ENCODE assay signal across 23 cellular contexts in the genomic region with DNA sequence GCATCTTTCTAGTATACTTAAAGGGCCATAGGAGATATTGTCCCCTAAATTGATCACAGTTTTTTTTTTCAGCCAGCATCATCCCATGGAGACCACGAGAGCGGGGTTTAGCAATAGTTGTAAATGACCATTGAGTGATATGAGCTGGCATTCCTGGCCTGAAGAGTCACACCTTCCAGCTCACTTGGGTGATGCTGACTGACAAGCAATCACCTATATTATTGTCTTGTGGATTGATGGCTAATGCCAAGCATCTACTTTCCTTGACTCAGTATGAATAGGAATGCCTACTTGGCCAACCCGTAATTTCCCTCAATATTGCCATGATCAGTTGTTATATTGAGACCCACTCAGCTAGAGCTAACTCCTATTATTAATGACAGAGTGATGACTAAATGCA.
A peak's percentile ranks its signal among the peaks of the same experiment; 100 is the strongest.
DNase-seq lines count a peak whose midpoint lies in the region; ATAC-seq lines count a peak whose summit lies in the region.
"Had no signal": no experiment of that assay in that cellular context is flagged by ENCODE, and none has a peak within 500 bp of the region (broad histone marks: within the 10 kb centered on the region; RNA-seq: fewer than 3 reads in every experiment).

No MANE protein-coding gene starts in this region.

- no peaks in the 10 kb centered on the region for H3K4me1 ChIP-seq in Karpas-422 (ENCODE audit: low read length)
- H3K4me1 ChIP-seq: thyroid gland had no signal

- H2AFZ ChIP-seq in Karpas-422 (ENCODE audit: low read length): no peak overlapping the region

- H3K4me3 ChIP-seq in Karpas-422 (ENCODE audit: low read length): no peak overlapping the region
- H3K4me3 ChIP-seq: dorsolateral prefrontal cortex, GM12878, thyroid gland had no signal

- H3K9ac ChIP-seq in Karpas-422 (ENCODE audit: low read length): no peak overlapping the region

- H3K27ac ChIP-seq in Karpas-422 (ENCODE audit: low read length): no peak overlapping the region
- H3K27ac ChIP-seq: thyroid gland had no signal

- no peaks in the 10 kb centered on the region for H3K79me2 ChIP-seq in Karpas-422 (ENCODE audit: low read length)

- no peak for ATAC-seq in GM21447 (IDR thresholded peaks at IDR 0.05; ENCODE audit: unreplicated experiment)
- ATAC-seq in HG03521 (IDR thresholded peaks at IDR 0.05; ENCODE audit: unreplicated experiment): no peak
- ATAC-seq: GM12878; HepG2; natural killer cell treated with Interleukin-12 subunit alpha and Interleukin-12 subunit beta and Interleukin-15 and Interleukin-18, amount 100 ng/mL, for 72 hours had no signal

- DNase-seq in EL (peak; percentile 49), Karpas-422 (peak; percentile 28), astrocyte of the hippocampus (ENCODE audit: low read depth, low spot score) (peak; percentile 53), kidney tubule cell (ENCODE audit: low spot score) (peak; percentile 81), GDM1 (lab: John Stamatoyannopoulos, UW) (no peak)
- DNase-seq in activated CD8-positive, alpha-beta memory T cell treated with anti-CD3 and anti-CD28 coated beads, Interleukin-2, amount 50 U/mL, for 4 hours: no peak
- DNase-seq: activated CD4-positive, alpha-beta T cell treated with anti-CD3 and anti-CD28 coated beads, Interleukin-2, amount 50 U/mL, for 1 hour; activated effector memory CD4-positive, alpha-beta T cell treated with Interleukin-2 at 50 U/mL for 16 hours; CD4-positive, CD25-positive, alpha-beta regulatory T cell; central memory CD4-positive, alpha-beta T cell; dorsolateral prefrontal cortex; erythroblast; GOT3; NCI-H1436 treated with DMSO at 0.1 percent for 48 hours; SHP77 treated with DMSO at 0.1 percent for 48 hours; stimulated activated naive CD4-positive, alpha-beta T cell; T-helper 1 cell; thyroid gland had no signal

- H3K4me2 ChIP-seq in Karpas-422 (ENCODE audit: low read depth, low read length, poor library complexity, severe bottlenecking): no peak overlapping the region

- H3K9me2 ChIP-seq in Karpas-422 (replicated peaks; ENCODE audit: insufficient read depth, low read length): no peaks in the 10 kb centered on the region

- no peaks in the 10 kb centered on the region for H3K27me3 ChIP-seq in Karpas-422 (ENCODE audit: low read length)
- H3K27me3 ChIP-seq: dorsolateral prefrontal cortex, thyroid gland had no signal

- H4K20me1 ChIP-seq in Karpas-422 (ENCODE audit: insufficient read depth, low read depth, low read length): no peaks in the 10 kb centered on the region

- no peaks in the 10 kb centered on the region for H3K36me3 ChIP-seq in Karpas-422 (ENCODE audit: insufficient read depth, low read length)
- H3K36me3 ChIP-seq: thyroid gland had no signal

- no peaks in the 10 kb centered on the region for H3K9me3 ChIP-seq in Karpas-422 (ENCODE audit: low read length)
- H3K9me3 ChIP-seq: thyroid gland had no signal

Comparison
In these comparisons a context has a peak if more than half of its experiments do, and no peak if none do; other contexts are left out.
1. DNase-seq: peak in EL (single experiment), Karpas-422 (single experiment), astrocyte of the hippocampus (single experiment) and kidney tubule cell (single experiment); none in activated CD8-positive, alpha-beta memory T cell treated with anti-CD3 and anti-CD28 coated beads, Interleukin-2, amount 50 U/mL, for 4 hours (single experiment) and GDM1 (single experiment).